9 cellular contexts compared by ENCODE assay signal in the genomic region with DNA sequence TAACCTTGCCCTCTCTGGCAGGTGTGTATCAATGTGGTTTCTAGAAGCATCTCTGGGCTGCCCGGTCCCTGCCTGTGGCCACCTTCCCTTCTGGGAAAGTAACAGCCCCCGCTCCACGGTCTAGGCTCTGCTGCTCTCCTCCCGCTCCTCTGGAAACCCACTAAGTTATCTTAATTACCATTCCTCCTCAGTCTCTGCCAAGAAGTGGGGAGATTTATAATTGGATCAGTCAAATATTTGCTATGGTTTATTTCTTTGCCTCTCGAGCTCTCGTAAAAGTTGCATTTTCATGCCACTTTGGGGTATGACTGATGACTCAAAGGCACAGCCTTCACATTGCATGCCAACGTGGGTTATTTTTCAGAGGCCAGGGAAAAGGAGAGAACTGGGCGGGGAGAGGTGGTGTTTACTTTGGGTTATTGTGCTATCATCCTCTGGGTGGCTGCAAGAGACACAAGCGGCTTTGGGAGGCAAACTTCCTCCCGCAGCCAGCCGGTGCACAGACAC.
DNase-seq lines count a peak whose midpoint lies in the region; ATAC-seq and TF ChIP-seq lines count a peak whose summit lies in the region.
"Had no signal": no experiment of that assay in that cellular context is flagged by ENCODE, and none has a peak within 500 bp of the region (broad histone marks: within the 10 kb centered on the region; RNA-seq: fewer than 3 reads in every experiment).

No MANE protein-coding gene starts in this region.

- H3K27ac Mint-ChIP-seq in WTC11 (no peak overlapping the region), mesothelial cell of epicardium (peak overlapping the region; percentile 13)
- no peak overlapping the region for H3K27ac Mint-ChIP-seq in stimulated activated naive B cell treated with anti-CD40 and anti-IgM and Interleukin-4, amounts not matched to agents 10 μg/mL and 1 μg/mL and 100 μg/mL, for 72 hours

- ATAC-seq in WTC11 (peak; percentile 85), GM21447 (IDR thresholded peaks at IDR 0.05; ENCODE audit: unreplicated experiment) (no peak)
- ATAC-seq in stimulated activated naive B cell treated with anti-CD40 and anti-IgM and Interleukin-4, amounts not matched to agents 10 μg/mL and 1 μg/mL and 100 μg/mL, for 72 hours (replicated peaks) = no peak

- peaks cover 0 to 14% (median 6%) of the 10 kb centered on the region in 4 donors for H3K4me1 ChIP-seq in stomach

- H3K27ac ChIP-seq in stomach = no peak overlapping the region

- no peaks in the 10 kb centered on the region for H3K36me3 ChIP-seq in stomach

- 25 to 34% (median 29%) methylated on average over 11 of the region's 11 CpGs for WGBS in stomach, 5 donors

- H3K4me3 ChIP-seq in stomach = no peak overlapping the region

- H3K4me1 Mint-ChIP-seq in WTC11 (peaks cover 14% of the 10 kb centered on the region), mesothelial cell of epicardium (peaks cover 40% of the 10 kb centered on the region)
- no peaks in the 10 kb centered on the region for H3K4me1 Mint-ChIP-seq in stimulated activated naive B cell treated with anti-CD40 and anti-IgM and Interleukin-4, amounts not matched to agents 10 μg/mL and 1 μg/mL and 100 μg/mL, for 72 hours

- intact Hi-C loops in posterior vena cava (cut with DNase I) = no loop called here
- intact Hi-C loops in stomach (cut with DNase I; ENCODE audit: low total_unique reads) = no loop called here

- no peaks in the 10 kb centered on the region for H3K9me3 ChIP-seq in stomach

- TF ChIP-seq CTCF in WTC11 (IDR thresholded peaks at IDR 0.05) (no peak), mesothelial cell of epicardium (IDR thresholded peaks at IDR 0.05; ENCODE audit: unreplicated experiment) (no peak), stomach (IDR thresholded peaks at IDR 0.05) (no peak)

- H3K36me3 Mint-ChIP-seq in WTC11 = peaks cover 15% of the 10 kb centered on the region
- peaks cover 11% of the 10 kb centered on the region for H3K36me3 Mint-ChIP-seq in mesothelial cell of epicardium
- no peaks in the 10 kb centered on the region for H3K36me3 Mint-ChIP-seq in stimulated activated naive B cell treated with anti-CD40 and anti-IgM and Interleukin-4, amounts not matched to agents 10 μg/mL and 1 μg/mL and 100 μg/mL, for 72 hours

- H3K27me3 Mint-ChIP-seq in WTC11 (ENCODE audit: low read depth) = peaks cover 14% of the 10 kb centered on the region
- H3K27me3 Mint-ChIP-seq in mesothelial cell of epicardium (ENCODE audit: low read depth) = no peaks in the 10 kb centered on the region
- H3K27me3 Mint-ChIP-seq in stimulated activated naive B cell treated with anti-CD40 and anti-IgM and Interleukin-4, amounts not matched to agents 10 μg/mL and 1 μg/mL and 100 μg/mL, for 72 hours = peaks cover 0 to 5% of the 10 kb centered on the region in 2 donors

- H3K4me3 Mint-ChIP-seq in WTC11 (no peak overlapping the region), mesothelial cell of epicardium (no peak overlapping the region)
- no peak overlapping the region for H3K4me3 Mint-ChIP-seq in stimulated activated naive B cell treated with anti-CD40 and anti-IgM and Interleukin-4, amounts not matched to agents 10 μg/mL and 1 μg/mL and 100 μg/mL, for 72 hours

- CTCF ChIA-PET in WTC11 (lab: Charles Lee) = interaction anchor here (1.3 to 2.2 kb wide), 4 partner anchors 9 to 134 kb away, joined by 3 to 7 read pairs (median 6); no protein-coding TSS in a partner anchor

- POLR2A ChIA-PET in WTC11 (lab: Charles Lee) = no interaction called here

- H3K27me3 ChIP-seq in stomach = peaks cover 0 to 5% (median 0%) of the 10 kb centered on the region in 3 donors

- no peak for TF ChIP-seq POLR2A in stomach (IDR thresholded peaks at IDR 0.05)

- no peak for TF ChIP-seq EP300 in stomach (IDR thresholded peaks at IDR 0.05)

- H3K9me3 Mint-ChIP-seq in WTC11 (peaks cover 24% of the 10 kb centered on the region), mesothelial cell of epicardium (peaks cover 19% of the 10 kb centered on the region)
- H3K9me3 Mint-ChIP-seq in stimulated activated naive B cell treated with anti-CD40 and anti-IgM and Interleukin-4, amounts not matched to agents 10 μg/mL and 1 μg/mL and 100 μg/mL, for 72 hours = peaks cover 0 to 15% of the 10 kb centered on the region in 2 donors

- peak; percentile 30 for DNase-seq in COR-L47 (lab: John Stamatoyannopoulos, UW)
- peak; percentile 58 for DNase-seq in HS-5 (ENCODE audit: low read depth)
- no peak for DNase-seq in WTC11 (ENCODE audit: low spot score)
- no peak for DNase-seq in mesothelial cell of epicardium (ENCODE audit: low spot score in 2 of 2, unreplicated experiment in 2 of 2)
- DNase-seq in posterior vena cava (ENCODE audit: low spot score) = no peak
- no peak for DNase-seq in stimulated activated naive B cell treated with anti-CD40 and anti-IgM and Interleukin-4, amounts not matched to agents 10 μg/mL and 1 μg/mL and 100 μg/mL, for 72 hours
- DNase-seq in stomach = no peak
- DNase-seq: mesendoderm had no signal

TF ChIP-seq in WTC11, 78 proteins besides CTCF, POLR2A, EP300 and RAD21:
- TF ChIP-seq RELA (CRISPR knock-in tag; IDR thresholded peaks at IDR 0.05; ENCODE audit: borderline replicate concordance) (no peak), NR2C2 (CRISPR knock-in tag; IDR thresholded peaks at IDR 0.05) (no peak), FOXK1 (CRISPR knock-in tag; IDR thresholded peaks at IDR 0.05) (no peak), ZNF138 (CRISPR knock-in tag; conservative IDR thresholded peaks at IDR 0.05) (no peak), GTF2I (CRISPR knock-in tag; conservative IDR thresholded peaks at IDR 0.05) (no peak), ETV6 (CRISPR knock-in tag; IDR thresholded peaks at IDR 0.05) (no peak)
- TF ChIP-seq, protein P1, sequence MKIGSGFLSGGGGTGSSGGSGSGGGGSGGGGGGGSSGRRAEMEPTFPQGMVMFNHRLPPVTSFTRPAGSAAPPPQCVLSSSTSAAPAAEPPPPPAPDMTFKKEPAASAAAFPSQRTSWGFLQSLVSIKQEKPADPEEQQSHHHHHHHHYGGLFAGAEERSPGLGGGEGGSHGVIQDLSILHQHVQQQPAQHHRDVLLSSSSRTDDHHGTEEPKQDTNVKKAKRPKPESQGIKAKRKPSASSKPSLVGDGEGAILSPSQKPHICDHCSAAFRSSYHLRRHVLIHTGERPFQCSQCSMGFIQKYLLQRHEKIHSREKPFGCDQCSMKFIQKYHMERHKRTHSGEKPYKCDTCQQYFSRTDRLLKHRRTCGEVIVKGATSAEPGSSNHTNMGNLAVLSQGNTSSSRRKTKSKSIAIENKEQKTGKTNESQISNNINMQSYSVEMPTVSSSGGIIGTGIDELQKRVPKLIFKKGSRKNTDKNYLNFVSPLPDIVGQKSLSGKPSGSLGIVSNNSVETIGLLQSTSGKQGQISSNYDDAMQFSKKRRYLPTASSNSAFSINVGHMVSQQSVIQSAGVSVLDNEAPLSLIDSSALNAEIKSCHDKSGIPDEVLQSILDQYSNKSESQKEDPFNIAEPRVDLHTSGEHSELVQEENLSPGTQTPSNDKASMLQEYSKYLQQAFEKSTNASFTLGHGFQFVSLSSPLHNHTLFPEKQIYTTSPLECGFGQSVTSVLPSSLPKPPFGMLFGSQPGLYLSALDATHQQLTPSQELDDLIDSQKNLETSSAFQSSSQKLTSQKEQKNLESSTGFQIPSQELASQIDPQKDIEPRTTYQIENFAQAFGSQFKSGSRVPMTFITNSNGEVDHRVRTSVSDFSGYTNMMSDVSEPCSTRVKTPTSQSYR (CRISPR knock-in tag; IDR thresholded peaks at IDR 0.05) = no peak

Comparison
In these comparisons a context has a peak if more than half of its experiments do, and no peak if none do; other contexts are left out.
1. DNase-seq: peak in COR-L47 (single experiment) and HS-5 (single experiment); none in WTC11 (single experiment), mesothelial cell of epicardium (0 of 2), posterior vena cava (single experiment), stimulated activated naive B cell treated with anti-CD40 and anti-IgM and Interleukin-4, amounts not matched to agents 10 μg/mL and 1 μg/mL and 100 μg/mL, for 72 hours (single experiment) and stomach (single experiment).